23 cellular contexts compared by ENCODE assay signal in the genomic region with DNA sequence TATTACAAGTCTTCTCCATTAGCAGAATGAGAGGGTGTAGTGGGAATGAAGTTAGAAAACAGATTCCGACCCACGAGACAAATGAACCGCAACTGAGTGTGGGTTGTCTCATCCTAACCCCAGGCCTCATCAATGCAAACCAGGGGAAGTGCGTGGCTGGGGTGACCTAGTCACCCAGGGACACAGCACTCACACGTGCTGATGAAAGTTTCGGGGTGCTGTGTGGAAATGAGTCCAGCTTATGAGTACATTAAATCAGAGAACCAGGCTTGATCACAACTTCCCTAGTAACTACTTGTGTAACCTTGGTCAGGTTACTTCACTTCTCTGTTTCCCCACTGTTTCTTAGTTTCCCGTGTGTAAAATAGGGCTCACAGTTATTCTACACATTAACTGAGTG.
"Had no signal": no experiment of that assay in that cellular context is flagged by ENCODE, and none has a peak within 500 bp of the region (broad histone marks: within the 10 kb centered on the region; RNA-seq: fewer than 3 reads in every experiment).

No MANE protein-coding gene starts in this region.

- H3K4me3 Mint-ChIP-seq: activated CD4-positive, alpha-beta memory T cell treated with anti-CD3 and anti-CD28 coated beads for 36 hours; activated naive CD8-positive, alpha-beta T cell treated with anti-CD3 and anti-CD28 coated beads, Interleukin-2, amount 10 ng/mL, durations not matched to agents 7 days and 5 days; endodermal cell; mesothelial cell of epicardium; natural killer cell; stimulated activated naive CD8-positive, alpha-beta T cell treated with anti-CD3 and anti-CD28 coated beads, Interleukin-15, Interleukin-2, amounts not matched to agents 100 ng/mL and 50 ng/mL, for 24 hours had no signal

- DNase-seq: activated CD4-positive, alpha-beta memory T cell treated with anti-CD3 and anti-CD28 coated beads for 36 hours; activated CD4-positive, alpha-beta T cell treated with anti-CD3 and anti-CD28 coated beads for 48 hours; activated naive CD4-positive, alpha-beta T cell treated with Interleukin-2 at 50 U/mL for 16 hours; activated naive CD8-positive, alpha-beta T cell treated with anti-CD3 and anti-CD28 coated beads, Interleukin-2, amount 10 ng/mL, durations not matched to agents 7 days and 5 days; activated T-cell treated with anti-CD3 and anti-CD28 coated beads, Interleukin-2, amount 50 U/mL, for 48 hours; amygdala; cerebellar nuclear complex; endodermal cell; esophagus squamous epithelium; gastrocnemius medialis; hippocampal formation; left ventricle myocardium inferior; mammary epithelial cell; natural killer cell; ovary; psoas muscle; stimulated activated CD4-positive, alpha-beta T cell treated with anti-CD3 and anti-CD28 coated beads, Interleukin-4, amount 100 ng/mL, for 4 hours; uterus had no signal

- H3K9me3 Mint-ChIP-seq: activated CD4-positive, alpha-beta memory T cell treated with anti-CD3 and anti-CD28 coated beads for 36 hours; activated naive CD8-positive, alpha-beta T cell treated with anti-CD3 and anti-CD28 coated beads, Interleukin-2, amount 10 ng/mL, durations not matched to agents 7 days and 5 days; endodermal cell; mesothelial cell of epicardium; stimulated activated naive CD8-positive, alpha-beta T cell treated with anti-CD3 and anti-CD28 coated beads, Interleukin-15, Interleukin-2, amounts not matched to agents 100 ng/mL and 50 ng/mL, for 24 hours had no signal

- H3K4me1 ChIP-seq: gastrocnemius medialis, left ventricle myocardium inferior, psoas muscle, right atrium auricular region, tibial nerve, uterus had no signal

- H3K9me3 ChIP-seq: esophagus squamous epithelium, gastrocnemius medialis, left ventricle myocardium inferior, ovary, psoas muscle, right atrium auricular region, tibial nerve, uterus had no signal

- H3K36me3 Mint-ChIP-seq: activated CD4-positive, alpha-beta memory T cell treated with anti-CD3 and anti-CD28 coated beads for 36 hours; activated naive CD8-positive, alpha-beta T cell treated with anti-CD3 and anti-CD28 coated beads, Interleukin-2, amount 10 ng/mL, durations not matched to agents 7 days and 5 days; mesothelial cell of epicardium; natural killer cell had no signal

- H3K27ac ChIP-seq: coronary artery, esophagus squamous epithelium, gastrocnemius medialis, ovary, psoas muscle, right atrium auricular region, tibial nerve, uterus had no signal

- H3K27ac Mint-ChIP-seq: activated CD4-positive, alpha-beta memory T cell treated with anti-CD3 and anti-CD28 coated beads for 36 hours; activated naive CD8-positive, alpha-beta T cell treated with anti-CD3 and anti-CD28 coated beads, Interleukin-2, amount 10 ng/mL, durations not matched to agents 7 days and 5 days; endodermal cell; mesothelial cell of epicardium; natural killer cell; stimulated activated naive CD8-positive, alpha-beta T cell treated with anti-CD3 and anti-CD28 coated beads, Interleukin-15, Interleukin-2, amounts not matched to agents 100 ng/mL and 50 ng/mL, for 24 hours had no signal

- ATAC-seq: gastrocnemius medialis, natural killer cell, psoas muscle had no signal

- H3K4me1 Mint-ChIP-seq: activated naive CD8-positive, alpha-beta T cell treated with anti-CD3 and anti-CD28 coated beads, Interleukin-2, amount 10 ng/mL, durations not matched to agents 7 days and 5 days; natural killer cell had no signal

- H3K27me3 ChIP-seq: gastrocnemius medialis, ovary, right atrium auricular region, tibial nerve, uterus had no signal

- H3K36me3 ChIP-seq: esophagus squamous epithelium, gastrocnemius medialis, left ventricle myocardium inferior, ovary, right atrium auricular region, tibial nerve, uterus had no signal

- H3K4me3 ChIP-seq: coronary artery, esophagus squamous epithelium, gastrocnemius medialis, left ventricle myocardium inferior, ovary, psoas muscle, right atrium auricular region, tibial nerve, uterus had no signal
